ENCODE assay signal across 9 cellular contexts in genomic region chr12:96196781-96197180, GRCh38. TPM values are rescaled to one million over a fixed set of nuclear protein-coding genes. Genes with fewer than 3 reads are reported as not detected.
DNase-seq lines count a peak whose midpoint lies in the region; TF ChIP-seq lines count a peak whose summit lies in the region.
"Had no signal": no experiment of that assay in that cellular context is flagged by ENCODE, and none has a peak within 500 bp of the region (broad histone marks: within the 10 kb centered on the region; RNA-seq: fewer than 3 reads in every experiment).

No MANE protein-coding gene starts in this region.

- H3K4me3 ChIP-seq in fibroblast of villous mesenchyme (ENCODE audit: low read depth, low read length) (peak overlapping the region; percentile 97), stomach (peak overlapping the region in 3 of 4 donors; percentile 80 to 92 (median 88))

- H3K9me3 Mint-ChIP-seq in activated CD4-positive, alpha-beta memory T cell treated with anti-CD3 and anti-CD28 coated beads for 36 hours = no peaks in the 10 kb centered on the region

- no peaks in the 10 kb centered on the region for H3K27me3 Mint-ChIP-seq in activated CD4-positive, alpha-beta memory T cell treated with anti-CD3 and anti-CD28 coated beads for 36 hours

- peak overlapping the region; percentile 93 for H3K4me3 Mint-ChIP-seq in activated CD4-positive, alpha-beta memory T cell treated with anti-CD3 and anti-CD28 coated beads for 36 hours

- TF ChIP-seq CTCF in fibroblast of villous mesenchyme (IDR thresholded peaks at IDR 0.05; ENCODE audit: insufficient read depth, low read depth, low read length) (no peak), stomach (IDR thresholded peaks at IDR 0.05) (no peak)

- no peak for TF ChIP-seq EP300 in stomach (IDR thresholded peaks at IDR 0.05)

- intact Hi-C loops in activated CD4-positive, alpha-beta memory T cell treated with anti-CD3 and anti-CD28 coated beads for 36 hours (cut with micrococcal nuclease) = loop anchor here (1.0 to 10.0 kb wide), 4 partner anchors 60 to 342 kb away; partner anchors contain the start of gene SNRPF
- intact Hi-C loops in stomach (cut with DNase I; ENCODE audit: low total_unique reads) = no loop called here

- 66 to 85% (median 76%) methylated on average over 6 of the region's 6 CpGs for WGBS in stomach, 5 donors

- TF ChIP-seq POLR2A in stomach (IDR thresholded peaks at IDR 0.05) = no peak

- peak overlapping the region in 4 of 5 donors; percentile 84 to 91 (median 86) for H3K27ac ChIP-seq in stomach
- H3K27ac ChIP-seq: C4-2B had no signal

- H3K27me3 ChIP-seq in stomach = no peaks in the 10 kb centered on the region

- no peaks in the 10 kb centered on the region for H3K36me3 ChIP-seq in stomach

- H3K4me1 ChIP-seq in stomach = peaks cover 9 to 56% (median 36%) of the 10 kb centered on the region in 4 donors

- POLR2A ChIA-PET in activated CD4-positive, alpha-beta memory T cell treated with anti-CD3 and anti-CD28 coated beads for 36 hours (lab: Charles Lee) = interaction anchor here (1.4 to 3.2 kb wide), 3 partner anchors 14 to 149 kb away, joined by 8 to 38 read pairs (median 8); no protein-coding TSS in a partner anchor

- peaks cover 55% of the 10 kb centered on the region for H3K4me1 Mint-ChIP-seq in activated CD4-positive, alpha-beta memory T cell treated with anti-CD3 and anti-CD28 coated beads for 36 hours (ENCODE audit: low read depth)

- peaks cover 11% of the 10 kb centered on the region for H3K36me3 Mint-ChIP-seq in activated CD4-positive, alpha-beta memory T cell treated with anti-CD3 and anti-CD28 coated beads for 36 hours

- CTCF ChIA-PET in activated CD4-positive, alpha-beta memory T cell treated with anti-CD3 and anti-CD28 coated beads for 36 hours (lab: Charles Lee) = interaction anchor here (0.8 to 1.9 kb wide), 6 partner anchors 9 to 205 kb away, joined by 3 to 6 read pairs (median 4); no protein-coding TSS in a partner anchor

- no peaks in the 10 kb centered on the region for H3K9me3 ChIP-seq in stomach

- H3K27ac Mint-ChIP-seq in activated CD4-positive, alpha-beta memory T cell treated with anti-CD3 and anti-CD28 coated beads for 36 hours = peak overlapping the region; percentile 99

- DNase-seq in activated effector memory CD4-positive, alpha-beta T cell treated with anti-CD3 and anti-CD28 coated beads, Interleukin-2, amount 50 U/mL, for 16 hours = peak; percentile 76
- no peak for DNase-seq in activated effector memory CD4-positive, alpha-beta T cell treated with Interleukin-2 at 50 U/mL for 16 hours
- DNase-seq in activated CD4-positive, alpha-beta memory T cell treated with anti-CD3 and anti-CD28 coated beads for 36 hours = peak; percentile 55
- DNase-seq in fibroblast of villous mesenchyme (ENCODE audit: low read depth) = peak; percentile 64
- DNase-seq in stomach = no peak
- DNase-seq in activated gamma-delta T cell treated with Interleukin-2 at 50 U/mL for 16 hours = no peak
- DNase-seq in OCI-M2 (lab: John Stamatoyannopoulos, UW; ENCODE audit: unreplicated experiment) = no peak
- DNase-seq in NCI-H226 = no peak

RNA-seq across cellular contexts. Expression of gene ELK3, which starts 2.6 kb away (rescaled TPM):
- total RNA-seq in activated CD4-positive, alpha-beta memory T cell treated with anti-CD3 and anti-CD28 coated beads for 36 hours = 10 to 100 TPM; 23.9 to 24.1 TPM
- total RNA-seq in fibroblast of villous mesenchyme (23.2 and 24.6 TPM in 2 replicates), stomach (10 to 100 TPM in 3 of 5 donors, 1 to 10 TPM in 2; 2.2 to 21.7 (median 17.5) TPM)
- polyA plus RNA-seq in stomach = 10 to 100 TPM in 2 of 3 donors, 1 to 10 TPM in 1; 8.0 to 13.3 (median 12.2) TPM

Comparison
In these comparisons a context has a peak if more than half of its experiments do, and no peak if none do; other contexts are left out.
1. DNase-seq: peak in activated effector memory CD4-positive, alpha-beta T cell treated with anti-CD3 and anti-CD28 coated beads, Interleukin-2, amount 50 U/mL, for 16 hours (single experiment), activated CD4-positive, alpha-beta memory T cell treated with anti-CD3 and anti-CD28 coated beads for 36 hours (single experiment) and fibroblast of villous mesenchyme (single experiment); none in activated effector memory CD4-positive, alpha-beta T cell treated with Interleukin-2 at 50 U/mL for 16 hours (single experiment), stomach (single experiment), activated gamma-delta T cell treated with Interleukin-2 at 50 U/mL for 16 hours (single experiment), OCI-M2 (single experiment) and NCI-H226 (single experiment).